Comparison of ENCODE assay signal across 1 cellular context in genomic region chr19:55178781-55179569, GRCh38.
TF ChIP-seq lines count a peak whose summit lies in the region.

No MANE protein-coding gene starts in this region.

TF ChIP-seq in HCT116, 20 proteins besides CTCF, POLR2A, EP300 and RAD21 (continued from another document):
- TF ChIP-seq REST (IDR thresholded peaks at IDR 0.05; ENCODE audit: low read depth) (no peak), SP1 (IDR thresholded peaks at IDR 0.05; ENCODE audit: low read depth) (peak; percentile 99), TCF7L2 (IDR thresholded peaks at IDR 0.05; ENCODE audit: borderline replicate concordance, extremely low read depth, insufficient read depth, insufficient read length) (no peak), EGR1 (IDR thresholded peaks at IDR 0.05; ENCODE audit: low read depth) (peak; percentile 83)
TF ChIP-seq in HCT116: peak in this region for 4.
